In genomic region chr3:184752361-184752760, GRCh38 we compare ENCODE assay signal across 1 cellular context.
TF ChIP-seq lines count a peak whose summit lies in the region.

No MANE protein-coding gene starts in this region.

TF ChIP-seq in H1, 55 proteins besides CTCF, POLR2A, EP300 and RAD21 (continued from another document):
- no peak for TF ChIP-seq TBP (IDR thresholded peaks at IDR 0.05; ENCODE audit: low read depth, low read length)
- no peak for TF ChIP-seq TEAD4 (IDR thresholded peaks at IDR 0.05; ENCODE audit: low read depth, low read length)
- TF ChIP-seq CHD7 (IDR thresholded peaks at IDR 0.05; ENCODE audit: insufficient replicate concordance, low read length), result no peak
- no peak for TF ChIP-seq E2F6 (IDR thresholded peaks at IDR 0.05)
- TF ChIP-seq GABPA (IDR thresholded peaks at IDR 0.05; ENCODE audit: borderline replicate concordance, insufficient read depth, low read length), result no peak
- no peak for TF ChIP-seq HDAC2 (IDR thresholded peaks at IDR 0.05; ENCODE audit: borderline replicate concordance in 1 of 2, low read depth in 2 of 2, low read length in 2 of 2)
- TF ChIP-seq USF2 (IDR thresholded peaks at IDR 0.05; ENCODE audit: low read length), result no peak
- TF ChIP-seq RBBP5 (IDR thresholded peaks at IDR 0.05; ENCODE audit: borderline replicate concordance, low read depth, low read length), result no peak
- no peak for TF ChIP-seq KDM5A (IDR thresholded peaks at IDR 0.05; ENCODE audit: low read length)
- no peak for TF ChIP-seq RNF2 (IDR thresholded peaks at IDR 0.05; ENCODE audit: borderline replicate concordance, low read depth, low read length, missing control alignments, poor library complexity, severe bottlenecking)
- no peak for TF ChIP-seq HDAC6 (IDR thresholded peaks at IDR 0.05; ENCODE audit: low read depth, low read length)
- TF ChIP-seq SUZ12 (IDR thresholded peaks at IDR 0.05; ENCODE audit: low read length), result no peak
